Comparison of ENCODE assay signal across 17 cellular contexts in genomic region chr11:330307-330693, GRCh38. TPM values are rescaled to one million over a fixed set of nuclear protein-coding genes. Genes with fewer than 3 reads are reported as not detected.
DNase-seq lines count a peak whose midpoint lies in the region; ATAC-seq and TF ChIP-seq lines count a peak whose summit lies in the region.
"Had no signal": no experiment of that assay in that cellular context is flagged by ENCODE, and none has a peak within 500 bp of the region (broad histone marks: within the 10 kb centered on the region; RNA-seq: fewer than 3 reads in every experiment).

No MANE protein-coding gene starts in this region.

- H3K36me3 ChIP-seq in heart right ventricle = no peaks in the 10 kb centered on the region
- H3K36me3 ChIP-seq in SK-N-MC (ENCODE audit: insufficient read depth, low read length) = no peaks in the 10 kb centered on the region
- H3K36me3 ChIP-seq in mesenchymal stem cell (ENCODE audit: control insufficient read depth in 1 of 2, insufficient read depth in 2 of 2, low read depth in 1 of 2, low read length in 2 of 2) = no peaks in the 10 kb centered on the region

- peak overlapping the region in 1 of 10 donors; percentile 44 for H3K27ac ChIP-seq in heart right ventricle
- H3K27ac ChIP-seq in SK-N-MC = peak overlapping the region; percentile 36; the same call in 1 of the 2 replicates
- H3K27ac ChIP-seq in mesenchymal stem cell (ENCODE audit: low read length, poor library complexity, severe bottlenecking) = no peak overlapping the region
- H3K27ac ChIP-seq: epithelial cell of prostate had no signal

- no peak overlapping the region for H2BK5ac ChIP-seq in mesenchymal stem cell (ENCODE audit: low read depth, low read length, poor library complexity, severe bottlenecking)

- no peak overlapping the region for H4K91ac ChIP-seq in mesenchymal stem cell (ENCODE audit: low read length)

- H2BK120ac ChIP-seq in mesenchymal stem cell (ENCODE audit: low read depth, low read length) = no peak overlapping the region

- H2AFZ ChIP-seq in mesenchymal stem cell (ENCODE audit: low read depth, low read length) = no peak overlapping the region

- H3K4me1 ChIP-seq in heart right ventricle = peaks cover 10 to 65% (median 36%) of the 10 kb centered on the region in 9 donors
- H3K4me1 ChIP-seq in mesenchymal stem cell (ENCODE audit: control insufficient read depth, insufficient read depth, low read depth, low read length) = peaks cover 26% of the 10 kb centered on the region

- H3K9me3 ChIP-seq in heart right ventricle (no peaks in the 10 kb centered on the region), SK-N-MC (ENCODE audit: low read depth, low read length) (no peaks in the 10 kb centered on the region), mesenchymal stem cell (ENCODE audit: control insufficient read depth, low read length) (no peaks in the 10 kb centered on the region)

- intact Hi-C loops in cardiac septum (cut with DNase I) = no loop called here
- intact Hi-C loops in heart right ventricle (cut with DNase I) = no loop called here

- H3K9ac ChIP-seq in SK-N-MC (ENCODE audit: insufficient read length) = no peak overlapping the region
- H3K9ac ChIP-seq in mesenchymal stem cell (ENCODE audit: low read length) = no peak overlapping the region

- TF ChIP-seq CTCF in heart right ventricle (IDR thresholded peaks at IDR 0.05) = no peak

- peak overlapping the region; percentile 9 to 72 for H2BK12ac ChIP-seq in mesenchymal stem cell (ENCODE audit: low read length in 2 of 2)

- ATAC-seq in heart right ventricle (no peak), HG02973 (IDR thresholded peaks at IDR 0.05; ENCODE audit: unreplicated experiment) (no peak), GM21367 (IDR thresholded peaks at IDR 0.05; ENCODE audit: unreplicated experiment) (no peak)

- H3K23ac ChIP-seq in mesenchymal stem cell (ENCODE audit: low read length in 2 of 2) = no peak overlapping the region

- H3K27me3 ChIP-seq in heart right ventricle = no peaks in the 10 kb centered on the region
- no peaks in the 10 kb centered on the region for H3K27me3 ChIP-seq in mesenchymal stem cell (ENCODE audit: control insufficient read depth in 1 of 2, insufficient read depth in 1 of 2, low read length in 2 of 2)

- H3K4me3 ChIP-seq in heart right ventricle = no peak overlapping the region
- H3K4me3 ChIP-seq in SK-N-MC = no peak overlapping the region
- H3K4me3 ChIP-seq in mesenchymal stem cell (ENCODE audit: insufficient read depth in 1 of 2, low read depth in 1 of 2, low read length in 2 of 2) = no peak overlapping the region

- H3K79me1 ChIP-seq in mesenchymal stem cell (replicated peaks; ENCODE audit: low read length, poor library complexity, severe bottlenecking) = peaks cover 2% of the 10 kb centered on the region

- no peak overlapping the region for H3K18ac ChIP-seq in mesenchymal stem cell (ENCODE audit: low read depth in 1 of 2, low read length in 2 of 2)

- no peak overlapping the region for H2AK5ac ChIP-seq in mesenchymal stem cell (ENCODE audit: low read length, severe bottlenecking)

- H3K4me2 ChIP-seq in mesenchymal stem cell (ENCODE audit: low read length, poor library complexity, severe bottlenecking) = no peak overlapping the region

- peak; percentile 60 for DNase-seq in cardiac septum (ENCODE audit: low spot score)
- DNase-seq in heart right ventricle = no peak
- DNase-seq in SK-N-MC (ENCODE audit: low read depth, low spot score) = no peak
- no peak for DNase-seq in mesenchymal stem cell
- DNase-seq in NCI-H345 treated with DMSO at 0.1 percent for 48 hours (lab: John Stamatoyannopoulos, UW; ENCODE audit: unreplicated experiment) = no peak
- DNase-seq: DMS53; NCI-H2171 treated with DMSO at 0.1 percent for 48 hours; nucleus accumbens; stimulated activated naive CD4-positive, alpha-beta T cell had no signal

- H3K14ac ChIP-seq in mesenchymal stem cell (ENCODE audit: low read length in 2 of 2) = no peak overlapping the region

- H4K8ac ChIP-seq in mesenchymal stem cell (ENCODE audit: low read length) = no peak overlapping the region

- H3K4ac ChIP-seq in mesenchymal stem cell (ENCODE audit: low read depth in 1 of 2, low read length in 2 of 2) = no peak overlapping the region

- WGBS in heart right ventricle, 2 donors = 77 to 80% methylated on average over 14 of the region's 14 CpGs
- 94% methylated on average over 14 of the region's 14 CpGs for whole genome bisulfite sequencing in mesenchymal stem cell

- peak overlapping the region; percentile 13 for H2BK15ac ChIP-seq in mesenchymal stem cell (ENCODE audit: low read depth, poor library complexity, severe bottlenecking)

RNA-seq across cellular contexts. Expression of gene IFITM3, which starts 9.6 kb away (rescaled TPM):
- total RNA-seq in cardiac septum (260 TPM), heart right ventricle (100 to 1,000 TPM in 9 of 10 donors, 10 to 100 TPM in 1; 94.1 to 591 (median 172) TPM)
- 1,000 to 10,000 TPM in 1 of 2 donors, 100 to 1,000 TPM in 1; 676 to 1,409 TPM for polyA plus RNA-seq in heart right ventricle
- polyA plus RNA-seq in mesenchymal stem cell (2013, experiment 1 of 2) = 2,969 TPM
- polyA plus RNA-seq in mesenchymal stem cell (2013, experiment 2 of 2) = 2,910 TPM

RNA-seq across cellular contexts. Expression of gene IFITM1, which starts 16.5 kb away (rescaled TPM):
- total RNA-seq in cardiac septum (123 TPM), heart right ventricle (100 to 1,000 TPM in 4 of 10 donors, 10 to 100 TPM in 6; 51.6 to 182 (median 94.9) TPM)
- polyA plus RNA-seq in heart right ventricle = 100 to 1,000 TPM; 235 to 427 TPM
- polyA plus RNA-seq in mesenchymal stem cell (2013, experiment 1 of 2) = 395 TPM
- polyA plus RNA-seq in mesenchymal stem cell (2013, experiment 2 of 2) = 368 TPM

RNA-seq across cellular contexts. Expression of gene IFITM2, which starts 22.7 kb away (rescaled TPM):
- total RNA-seq in cardiac septum (215 TPM), heart right ventricle (100 to 1,000 TPM in 7 of 10 donors, 10 to 100 TPM in 3; 57.2 to 333 (median 144) TPM)
- 100 to 1,000 TPM; 423 to 843 TPM for polyA plus RNA-seq in heart right ventricle
- polyA plus RNA-seq in mesenchymal stem cell (2013, experiment 1 of 2) = 1,548 TPM
- polyA plus RNA-seq in mesenchymal stem cell (2013, experiment 2 of 2) = 1,588 TPM

RNA-seq across cellular contexts. Expression of gene IFITM5, which starts 31.0 kb away (rescaled TPM):
- total RNA-seq in cardiac septum (not detected), heart right ventricle (not detected)
- not detected for polyA plus RNA-seq in heart right ventricle
- not detected for polyA plus RNA-seq in mesenchymal stem cell (2013, experiment 1 of 2)
- not detected for polyA plus RNA-seq in mesenchymal stem cell (2013, experiment 2 of 2)
- total RNA-seq: cerebellum, H4, SK-MEL-5, urinary bladder had no signal
- polyA plus RNA-seq: BJ, urinary bladder had no signal

RNA-seq across cellular contexts. Expression of gene B4GALNT4, which starts 39.0 kb away (rescaled TPM):
- total RNA-seq in cardiac septum (0.24 TPM), heart right ventricle (1 to 10 TPM in 1 of 10 donors, under 1 TPM in 6, not detected in 3; 0.09 to 1.6 (median 0.25) TPM)
- 1 to 10 TPM in 1 of 2 donors, under 1 TPM in 1; 0.75 to 1.7 TPM for polyA plus RNA-seq in heart right ventricle
- polyA plus RNA-seq in mesenchymal stem cell (2013, experiment 1 of 2) = 17.0 TPM
- polyA plus RNA-seq in mesenchymal stem cell (2013, experiment 2 of 2) = 15.3 TPM
